9 cellular contexts compared by ENCODE assay signal in genomic region chr2:63023444-63023843, GRCh38. TPM values are rescaled to one million over a fixed set of nuclear protein-coding genes. Genes with fewer than 3 reads are reported as not detected.
DNase-seq lines count a peak whose midpoint lies in the region; ATAC-seq and TF ChIP-seq lines count a peak whose summit lies in the region.
"Had no signal": no experiment of that assay in that cellular context is flagged by ENCODE, and none has a peak within 500 bp of the region (broad histone marks: within the 10 kb centered on the region; RNA-seq: fewer than 3 reads in every experiment).

No MANE protein-coding gene starts in this region.

- no peak overlapping the region for H2BK5ac ChIP-seq in neuronal stem cell (ENCODE audit: low read length)

- H3K27ac ChIP-seq in adrenal gland (no peak overlapping the region), neuronal stem cell (replicated peaks; ENCODE audit: low read length) (no peak overlapping the region)

- H2BK120ac ChIP-seq in neuronal stem cell (ENCODE audit: low read depth, low read length) = no peak overlapping the region

- no peaks in the 10 kb centered on the region for H3K9me3 Mint-ChIP-seq in neural crest cell

- DNase-seq in SKM-1 (lab: John Stamatoyannopoulos, UW; ENCODE audit: unreplicated experiment) (peak; percentile 9), SKM-1 treated with dmso at 0.1 percent for 144 hours (lab: John Stamatoyannopoulos, UW; ENCODE audit: unreplicated experiment) (no peak), LHCN-M2 (ENCODE audit: low read depth) (peak; percentile 54), adrenal gland (no peak), neural crest cell (ENCODE audit: low read depth, low spot score) (no peak), neuronal stem cell (ENCODE audit: low spot score) (no peak), DMS153 treated with DMSO at 0.1 percent for 48 hours (lab: John Stamatoyannopoulos, UW; ENCODE audit: unreplicated experiment) (no peak)

- no peak overlapping the region for H3K4ac ChIP-seq in neuronal stem cell (ENCODE audit: low read length)

- intact Hi-C loops in adrenal gland (cut with DNase I) = no loop called here

- H4K91ac ChIP-seq in neuronal stem cell (ENCODE audit: low read depth, low read length, poor library complexity) = no peak overlapping the region

- H3K9me3 ChIP-seq in adrenal gland (replicated peaks in 1 of 3) (no peaks in the 10 kb centered on the region), neuronal stem cell (replicated peaks in 1 of 2; ENCODE audit: control insufficient read depth in 2 of 2, insufficient read depth in 1 of 2, low read depth in 1 of 2, low read length in 2 of 2) (no peaks in the 10 kb centered on the region)

- no peak for TF ChIP-seq POLR2A in adrenal gland (IDR thresholded peaks at IDR 0.05)

- no peaks in the 10 kb centered on the region for H3K36me3 ChIP-seq in adrenal gland (replicated peaks in 1 of 2)
- H3K36me3 ChIP-seq in neuronal stem cell (replicated peaks in 1 of 2; ENCODE audit: control insufficient read depth in 2 of 2, insufficient read depth in 2 of 2, low read length in 2 of 2) = peaks cover 0 to 4% of the 10 kb centered on the region in 2 donors

- no peak overlapping the region for H2BK12ac ChIP-seq in neuronal stem cell (ENCODE audit: low read length)

- H3K27ac Mint-ChIP-seq in neural crest cell (ENCODE audit: unreplicated experiment) = no peak overlapping the region
- H3K27ac Mint-ChIP-seq: activated naive CD8-positive, alpha-beta T cell had no signal

- H3K27me3 Mint-ChIP-seq in neural crest cell (ENCODE audit: low read depth) = no peaks in the 10 kb centered on the region
- H3K27me3 Mint-ChIP-seq: activated naive CD8-positive, alpha-beta T cell had no signal

- no peak overlapping the region for H3K4me2 ChIP-seq in neuronal stem cell (ENCODE audit: insufficient read depth, low read length, poor library complexity, severe bottlenecking)

- TF ChIP-seq CTCF in adrenal gland (IDR thresholded peaks at IDR 0.05) = peak in 5 of 6 experiments; percentile 13 to 31 (median 18)
- TF ChIP-seq CTCF in neural crest cell (conservative IDR thresholded peaks at IDR 0.05) = peak; percentile 57

- H3K4me1 Mint-ChIP-seq in neural crest cell = no peaks in the 10 kb centered on the region

- 0 to 23% (median 11%) methylated on average over 1 of the region's 1 CpG for WGBS in adrenal gland, 4 donors
- WGBS in neuronal stem cell (ENCODE audit: extremely low coverage in 2 of 2, insufficient read length in 2 of 2, insufficient replicate concordance in 1 of 2), 2 donors = no CpG with 5 or more reads among the region's 1 CpG

- no peak overlapping the region for H3K4me3 Mint-ChIP-seq in neural crest cell
- H3K4me3 Mint-ChIP-seq: activated naive CD8-positive, alpha-beta T cell had no signal

- H3K23ac ChIP-seq in neuronal stem cell (ENCODE audit: low read depth, low read length, poor library complexity) = no peak overlapping the region

- no peak overlapping the region for H3K18ac ChIP-seq in neuronal stem cell (ENCODE audit: low read length)

- peaks cover 3% of the 10 kb centered on the region for H3K36me3 Mint-ChIP-seq in neural crest cell (ENCODE audit: low read depth)

- no peak overlapping the region for H2BK15ac ChIP-seq in neuronal stem cell (ENCODE audit: low read length)

- H2AFZ ChIP-seq in neuronal stem cell (ENCODE audit: low read length) = no peak overlapping the region

- ATAC-seq in HG03196 (IDR thresholded peaks at IDR 0.05; ENCODE audit: unreplicated experiment) = no peak

- no peak overlapping the region for H3K14ac ChIP-seq in neuronal stem cell (ENCODE audit: low read length)

- no peak overlapping the region for H3K4me3 ChIP-seq in adrenal gland
- no peak overlapping the region for H3K4me3 ChIP-seq in neuronal stem cell (ENCODE audit: low read length in 2 of 2)

- H2AK5ac ChIP-seq in neuronal stem cell (ENCODE audit: low read depth, low read length) = no peak overlapping the region

- H3K9ac ChIP-seq in neuronal stem cell (ENCODE audit: low read depth, low read length, poor library complexity) = no peak overlapping the region

- no peaks in the 10 kb centered on the region for H3K79me1 ChIP-seq in neuronal stem cell (ENCODE audit: low read depth, low read length)

- H3K4me1 ChIP-seq in adrenal gland (replicated peaks in 1 of 2) = no peaks in the 10 kb centered on the region
- no peaks in the 10 kb centered on the region for H3K4me1 ChIP-seq in neuronal stem cell (ENCODE audit: control insufficient read depth in 2 of 2, insufficient read depth in 1 of 2, low read depth in 1 of 2, low read length in 2 of 2)

- H4K8ac ChIP-seq in neuronal stem cell (ENCODE audit: low read depth, low read length) = no peak overlapping the region

- H3K27me3 ChIP-seq in adrenal gland (no peaks in the 10 kb centered on the region), neuronal stem cell (ENCODE audit: control insufficient read depth in 3 of 3, insufficient read depth in 3 of 3, low read depth in 1 of 3, low read length in 3 of 3) (no peaks in the 10 kb centered on the region)

RNA-seq across cellular contexts. Expression of gene OTX1, which starts 27.2 kb away (rescaled TPM):
- 0.11 and 2.6 TPM in 2 replicates for total RNA-seq in LHCN-M2 (2014; rRNA removed)
- polyA plus RNA-seq in LHCN-M2 (2012) = 0.39 TPM
- total RNA-seq in adrenal gland = not detected
- polyA plus RNA-seq in adrenal gland = under 1 TPM in 1 of 3 donors, not detected in 2; 0.24 TPM
- total RNA-seq in neural crest cell = 12.4 and 15.1 TPM in 2 replicates
- 10.3 TPM for polyA plus RNA-seq in neuronal stem cell (2013, experiment 1 of 2)
- polyA plus RNA-seq in neuronal stem cell (2013, experiment 2 of 2) = 10.4 TPM

Comparison
In these comparisons a context has a peak if more than half of its experiments do, and no peak if none do; other contexts are left out.
1. DNase-seq: peak in SKM-1 (single experiment) and LHCN-M2 (single experiment); none in SKM-1 treated with dmso at 0.1 percent for 144 hours (single experiment), adrenal gland (0 of 7), neural crest cell (single experiment), neuronal stem cell (single experiment) and DMS153 treated with DMSO at 0.1 percent for 48 hours (single experiment).